ENCODE assay signal across 15 cellular contexts in genomic region chr3:111315911-111316310, GRCh38.
DNase-seq lines count a peak whose midpoint lies in the region; ATAC-seq and TF ChIP-seq lines count a peak whose summit lies in the region.
"Had no signal": no experiment of that assay in that cellular context is flagged by ENCODE, and none has a peak within 500 bp of the region (broad histone marks: within the 10 kb centered on the region; RNA-seq: fewer than 3 reads in every experiment).

No MANE protein-coding gene starts in this region.

- peaks cover 27% of the 10 kb centered on the region for H3K4me1 Mint-ChIP-seq in activated naive CD4-positive, alpha-beta T cell treated with anti-CD3 and anti-CD28 coated beads, Interleukin-2, amount 10 ng/mL, durations not matched to agents 7 days and 5 days
- H3K4me1 Mint-ChIP-seq: brain had no signal

- no peaks in the 10 kb centered on the region for H3K36me3 ChIP-seq in left lung
- H3K36me3 ChIP-seq: vagina had no signal

- H3K36me3 Mint-ChIP-seq in activated naive CD4-positive, alpha-beta T cell treated with anti-CD3 and anti-CD28 coated beads, Interleukin-2, amount 10 ng/mL, durations not matched to agents 7 days and 5 days = no peaks in the 10 kb centered on the region
- H3K36me3 Mint-ChIP-seq: brain; CD4-positive, CD25-positive, alpha-beta regulatory T cell had no signal

- H3K9me3 ChIP-seq in left lung = no peaks in the 10 kb centered on the region
- H3K9me3 ChIP-seq: vagina had no signal

- no peak overlapping the region for H3K4me3 ChIP-seq in left lung
- H3K4me3 ChIP-seq: GM23338, vagina had no signal

- CTCF ChIA-PET in GM10248 (lab: Yijun Ruan, JAX) = interaction anchor here (1.3 to 1.5 kb wide), 2 partner anchors 12 to 15 kb away, joined by 3 to 4 read pairs; no protein-coding TSS in a partner anchor
- CTCF ChIA-PET in activated naive CD4-positive, alpha-beta T cell treated with anti-CD3 and anti-CD28 coated beads, Interleukin-2, amount 10 ng/mL, durations not matched to agents 7 days and 5 days (lab: Charles Lee) = interaction anchor here (0.8 to 1.9 kb wide), 2 partner anchors 20 to 300 kb away, joined by 5 to 7 read pairs; no protein-coding TSS in a partner anchor

- POLR2A ChIA-PET in GM10248 (lab: Yijun Ruan, JAX) = no interaction called here

- no peaks in the 10 kb centered on the region for H3K9me3 Mint-ChIP-seq in activated naive CD4-positive, alpha-beta T cell treated with anti-CD3 and anti-CD28 coated beads, Interleukin-2, amount 10 ng/mL, durations not matched to agents 7 days and 5 days
- H3K9me3 Mint-ChIP-seq: activated B cell treated with CpG ODN at 0.5 μM for 24 hours; activated T-cell treated with anti-CD3 and anti-CD28 coated beads, Interleukin-2, amount 50 U/mL, for 24 hours; CD4-positive, CD25-positive, alpha-beta regulatory T cell; GM23338 had no signal

- no peak overlapping the region for H3K27ac Mint-ChIP-seq in activated naive CD4-positive, alpha-beta T cell treated with anti-CD3 and anti-CD28 coated beads, Interleukin-2, amount 10 ng/mL, durations not matched to agents 7 days and 5 days
- H3K27ac Mint-ChIP-seq: activated B cell treated with CpG ODN at 0.5 μM for 24 hours; activated T-cell treated with anti-CD3 and anti-CD28 coated beads, Interleukin-2, amount 50 U/mL, for 24 hours; brain; CD4-positive, CD25-positive, alpha-beta regulatory T cell; GM23338 had no signal

- H3K27me3 Mint-ChIP-seq in activated naive CD4-positive, alpha-beta T cell treated with anti-CD3 and anti-CD28 coated beads, Interleukin-2, amount 10 ng/mL, durations not matched to agents 7 days and 5 days = no peaks in the 10 kb centered on the region
- H3K27me3 Mint-ChIP-seq: activated B cell treated with CpG ODN at 0.5 μM for 24 hours; activated T-cell treated with anti-CD3 and anti-CD28 coated beads, Interleukin-2, amount 50 U/mL, for 24 hours; brain; CD4-positive, CD25-positive, alpha-beta regulatory T cell had no signal

- peaks cover 7 to 11% of the 10 kb centered on the region in 2 donors for H3K4me1 ChIP-seq in left lung
- H3K4me1 ChIP-seq: vagina had no signal

- no peaks in the 10 kb centered on the region for H3K27me3 ChIP-seq in left lung
- H3K27me3 ChIP-seq: vagina had no signal

- intact Hi-C loops in left lung (cut with DNase I) = no loop called here

- no peak for TF ChIP-seq CTCF in left lung (IDR thresholded peaks at IDR 0.05)
- TF ChIP-seq CTCF in GM10248 (IDR thresholded peaks at IDR 0.05; ENCODE audit: control extremely low read depth, extremely low read depth, low read depth, missing control alignments) = no peak

- DNase-seq in COLO668 (lab: John Stamatoyannopoulos, UW; ENCODE audit: unreplicated experiment) = peak; percentile 7
- DNase-seq in NCI-H1105 treated with DMSO at 0.1 percent for 48 hours (lab: John Stamatoyannopoulos, UW) = peak; percentile 85
- peak; percentile 48 for DNase-seq in amniotic epithelial cell (ENCODE audit: low read depth)
- no peak for DNase-seq in left lung
- no peak for DNase-seq in GM10248 (ENCODE audit: extremely low spot score)
- no peak for DNase-seq in activated naive CD4-positive, alpha-beta T cell treated with anti-CD3 and anti-CD28 coated beads, Interleukin-2, amount 10 ng/mL, durations not matched to agents 7 days and 5 days
- no peak for DNase-seq in substantia nigra (lab: John Stamatoyannopoulos, UW)
- no peak for DNase-seq in activated effector memory CD4-positive, alpha-beta T cell treated with Interleukin-2 at 50 U/mL for 16 hours
- DNase-seq: activated B cell treated with CpG ODN at 0.5 μM for 24 hours; activated T-cell treated with anti-CD3 and anti-CD28 coated beads, Interleukin-2, amount 50 U/mL, for 24 hours; CD4-positive, CD25-positive, alpha-beta regulatory T cell; erythroblast had no signal

- no peak overlapping the region for H3K27ac ChIP-seq in left lung
- no peak overlapping the region for H3K27ac ChIP-seq in substantia nigra (ENCODE audit: low read depth, low read length, poor library complexity, severe bottlenecking)
- H3K27ac ChIP-seq: vagina had no signal

- H3K4me3 Mint-ChIP-seq in activated naive CD4-positive, alpha-beta T cell treated with anti-CD3 and anti-CD28 coated beads, Interleukin-2, amount 10 ng/mL, durations not matched to agents 7 days and 5 days = no peak overlapping the region
- H3K4me3 Mint-ChIP-seq: activated B cell treated with CpG ODN at 0.5 μM for 24 hours; activated T-cell treated with anti-CD3 and anti-CD28 coated beads, Interleukin-2, amount 50 U/mL, for 24 hours; brain; CD4-positive, CD25-positive, alpha-beta regulatory T cell; GM23338 had no signal

- ATAC-seq in left lung = peak; percentile 3
- ATAC-seq: GM23338 had no signal

Comparison
In these comparisons a context has a peak if more than half of its experiments do, and no peak if none do; other contexts are left out.
1. DNase-seq: peak in COLO668 (single experiment), NCI-H1105 treated with DMSO at 0.1 percent for 48 hours (single experiment) and amniotic epithelial cell (single experiment); none in left lung (0 of 2), GM10248 (single experiment), activated naive CD4-positive, alpha-beta T cell treated with anti-CD3 and anti-CD28 coated beads, Interleukin-2, amount 10 ng/mL, durations not matched to agents 7 days and 5 days (single experiment), substantia nigra (0 of 49) and activated effector memory CD4-positive, alpha-beta T cell treated with Interleukin-2 at 50 U/mL for 16 hours (single experiment).